ENCODE assay signal across 8 cellular contexts in genomic region chr20:38649275-38649891, GRCh38. TPM values are rescaled to one million over a fixed set of nuclear protein-coding genes. Genes with fewer than 3 reads are reported as not detected.
DNase-seq lines count a peak whose midpoint lies in the region; ATAC-seq and TF ChIP-seq lines count a peak whose summit lies in the region.

No MANE protein-coding gene starts in this region.

- H3K27ac Mint-ChIP-seq in CD4-positive, alpha-beta T cell, result no peak overlapping the region

- TF ChIP-seq POLR2A in prostate gland (IDR thresholded peaks at IDR 0.05), result no peak

- CTCF ChIA-PET in CD4-positive, alpha-beta T cell (lab: Charles Lee), result interaction anchor here (2.1 kb wide), 1 partner anchor 9 kb away, joined by 5 read pairs; no protein-coding TSS in a partner anchor

- H3K9me3 Mint-ChIP-seq in CD4-positive, alpha-beta T cell, result peaks cover 3% of the 10 kb centered on the region

- H3K36me3 Mint-ChIP-seq in CD4-positive, alpha-beta T cell (ENCODE audit: low read depth), result no peaks in the 10 kb centered on the region

- H3K9me3 ChIP-seq in right atrium auricular region (no peaks in the 10 kb centered on the region), upper lobe of right lung (no peaks in the 10 kb centered on the region), prostate gland (no peaks in the 10 kb centered on the region)
- no peaks in the 10 kb centered on the region for H3K9me3 ChIP-seq in CD4-positive, alpha-beta T cell (ENCODE audit: control insufficient read depth, low read length)

- H3K4me1 ChIP-seq in right atrium auricular region (peaks cover 0 to 9% of the 10 kb centered on the region in 2 donors), upper lobe of right lung (peaks cover 8% of the 10 kb centered on the region), prostate gland (replicated peaks) (no peaks in the 10 kb centered on the region)

- no peak overlapping the region for H3K4me3 ChIP-seq in right atrium auricular region
- H3K4me3 ChIP-seq in upper lobe of right lung, result no peak overlapping the region
- no peak overlapping the region for H3K4me3 ChIP-seq in prostate gland

- intact Hi-C loops in upper lobe of right lung (cut with DNase I) (no loop called here), prostate gland (cut with DNase I) (loop anchor here (2.0 to 10.0 kb wide), 3 partner anchors 101 to 395 kb away; no protein-coding TSS in a partner anchor)
- intact Hi-C loops in CD4-positive, alpha-beta T cell (cut with DNase I, micrococcal nuclease), result loop anchor here (5.0 to 10.0 kb wide), 2 partner anchors 83 to 435 kb away; no protein-coding TSS in a partner anchor

- H3K27me3 ChIP-seq in right atrium auricular region (peaks cover 5 to 8% of the 10 kb centered on the region in 2 donors), upper lobe of right lung (peaks cover 35% of the 10 kb centered on the region), prostate gland (replicated peaks; ENCODE audit: insufficient read depth) (no peaks in the 10 kb centered on the region)
- H3K27me3 ChIP-seq in CD4-positive, alpha-beta T cell (ENCODE audit: control insufficient read depth, insufficient read depth, low read length), result peaks cover 44% of the 10 kb centered on the region

- TF ChIP-seq CTCF in right atrium auricular region (IDR thresholded peaks at IDR 0.05) (peak; percentile 20 to 68), upper lobe of right lung (IDR thresholded peaks at IDR 0.05) (no peak), prostate gland (IDR thresholded peaks at IDR 0.05) (no peak)
- no peak for TF ChIP-seq CTCF in CD4-positive, alpha-beta T cell (IDR thresholded peaks at IDR 0.05)

- WGBS in prostate gland, result 24% methylated on average over 10 of the region's 10 CpGs

- H3K4me3 Mint-ChIP-seq in CD4-positive, alpha-beta T cell, result no peak overlapping the region

- POLR2A ChIA-PET in CD4-positive, alpha-beta T cell (lab: Charles Lee), result no interaction called here

- ATAC-seq in SK-N-SH treated with all-trans-retinoic acid at 6 μM for 48 hours (peak; percentile 77), upper lobe of right lung (no peak)
- no peak for ATAC-seq in CD4-positive, alpha-beta T cell (ENCODE audit: poor library complexity)

- H3K27ac ChIP-seq in right atrium auricular region (no peak overlapping the region), upper lobe of right lung (no peak overlapping the region), prostate gland (no peak overlapping the region)
- no peak overlapping the region for H3K27ac ChIP-seq in CD4-positive, alpha-beta T cell (ENCODE audit: low read depth, low read length)

- peak; percentile 24 for DNase-seq in DMS114 treated with DMSO at 0.1 percent for 48 hours (lab: John Stamatoyannopoulos, UW; ENCODE audit: unreplicated experiment)
- peak; percentile 39 for DNase-seq in HuH-7.5 (ENCODE audit: low spot score)
- DNase-seq in right atrium auricular region (ENCODE audit: low spot score), result no peak
- DNase-seq in upper lobe of right lung, result no peak
- no peak for DNase-seq in NK-92 (lab: John Stamatoyannopoulos, UW; ENCODE audit: unreplicated experiment)
- DNase-seq in CD4-positive, alpha-beta T cell, result no peak
- DNase-seq in prostate gland (ENCODE audit: low spot score), result no peak

- H3K36me3 ChIP-seq in right atrium auricular region, result no peaks in the 10 kb centered on the region
- no peaks in the 10 kb centered on the region for H3K36me3 ChIP-seq in upper lobe of right lung
- no peaks in the 10 kb centered on the region for H3K36me3 ChIP-seq in prostate gland

- peaks cover 37% of the 10 kb centered on the region for H3K27me3 Mint-ChIP-seq in CD4-positive, alpha-beta T cell

- peaks cover 8% of the 10 kb centered on the region for H3K4me1 Mint-ChIP-seq in CD4-positive, alpha-beta T cell (ENCODE audit: low read depth)

TF ChIP-seq in SK-N-SH treated with all-trans-retinoic acid at 6 μM for 48 hours, 23 proteins besides CTCF, POLR2A, EP300 and RAD21 (continues in another document):
- no peak for TF ChIP-seq PPARA (CRISPR knock-in tag; IDR thresholded peaks at IDR 0.05; ENCODE audit: borderline replicate concordance)
- TF ChIP-seq ZNF8 (CRISPR knock-in tag; IDR thresholded peaks at IDR 0.05), result no peak
- TF ChIP-seq, protein P1, sequence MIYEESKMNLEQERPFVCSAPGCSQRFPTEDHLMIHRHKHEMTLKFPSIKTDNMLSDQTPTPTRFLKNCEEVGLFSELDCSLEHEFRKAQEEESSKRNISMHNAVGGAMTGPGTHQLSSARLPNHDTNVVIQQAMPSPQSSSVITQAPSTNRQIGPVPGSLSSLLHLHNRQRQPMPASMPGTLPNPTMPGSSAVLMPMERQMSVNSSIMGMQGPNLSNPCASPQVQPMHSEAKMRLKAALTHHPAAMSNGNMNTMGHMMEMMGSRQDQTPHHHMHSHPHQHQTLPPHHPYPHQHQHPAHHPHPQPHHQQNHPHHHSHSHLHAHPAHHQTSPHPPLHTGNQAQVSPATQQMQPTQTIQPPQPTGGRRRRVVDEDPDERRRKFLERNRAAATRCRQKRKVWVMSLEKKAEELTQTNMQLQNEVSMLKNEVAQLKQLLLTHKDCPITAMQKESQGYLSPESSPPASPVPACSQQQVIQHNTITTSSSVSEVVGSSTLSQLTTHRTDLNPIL (CRISPR knock-in tag; IDR thresholded peaks at IDR 0.05; ENCODE audit: low read depth), result no peak
- TF ChIP-seq TCF4 (CRISPR knock-in tag; IDR thresholded peaks at IDR 0.05; ENCODE audit: borderline replicate concordance), result no peak
- no peak for TF ChIP-seq ISL1 (CRISPR knock-in tag; IDR thresholded peaks at IDR 0.05)
- no peak for TF ChIP-seq SNAI2 (CRISPR knock-in tag; IDR thresholded peaks at IDR 0.05)
- TF ChIP-seq, protein P2, sequence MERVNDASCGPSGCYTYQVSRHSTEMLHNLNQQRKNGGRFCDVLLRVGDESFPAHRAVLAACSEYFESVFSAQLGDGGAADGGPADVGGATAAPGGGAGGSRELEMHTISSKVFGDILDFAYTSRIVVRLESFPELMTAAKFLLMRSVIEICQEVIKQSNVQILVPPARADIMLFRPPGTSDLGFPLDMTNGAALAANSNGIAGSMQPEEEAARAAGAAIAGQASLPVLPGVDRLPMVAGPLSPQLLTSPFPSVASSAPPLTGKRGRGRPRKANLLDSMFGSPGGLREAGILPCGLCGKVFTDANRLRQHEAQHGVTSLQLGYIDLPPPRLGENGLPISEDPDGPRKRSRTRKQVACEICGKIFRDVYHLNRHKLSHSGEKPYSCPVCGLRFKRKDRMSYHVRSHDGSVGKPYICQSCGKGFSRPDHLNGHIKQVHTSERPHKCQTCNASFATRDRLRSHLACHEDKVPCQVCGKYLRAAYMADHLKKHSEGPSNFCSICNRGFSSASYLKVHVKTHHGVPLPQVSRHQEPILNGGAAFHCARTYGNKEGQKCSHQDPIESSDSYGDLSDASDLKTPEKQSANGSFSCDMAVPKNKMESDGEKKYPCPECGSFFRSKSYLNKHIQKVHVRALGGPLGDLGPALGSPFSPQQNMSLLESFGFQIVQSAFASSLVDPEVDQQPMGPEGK (CRISPR knock-in tag; IDR thresholded peaks at IDR 0.05; ENCODE audit: borderline replicate concordance), result no peak
- TF ChIP-seq ZFP30 (CRISPR knock-in tag; IDR thresholded peaks at IDR 0.05), result no peak
- TF ChIP-seq OSR1 (CRISPR knock-in tag; IDR thresholded peaks at IDR 0.05), result no peak
- no peak for TF ChIP-seq CSDC2 (CRISPR knock-in tag; IDR thresholded peaks at IDR 0.05)
- TF ChIP-seq ZC3H10 (CRISPR knock-in tag; IDR thresholded peaks at IDR 0.05), result no peak
- no peak for TF ChIP-seq TOX (CRISPR knock-in tag; IDR thresholded peaks at IDR 0.05; ENCODE audit: borderline replicate concordance)
- TF ChIP-seq CSRNP3 (CRISPR knock-in tag; IDR thresholded peaks at IDR 0.05), result no peak
- no peak for TF ChIP-seq GLIS3 (CRISPR knock-in tag; IDR thresholded peaks at IDR 0.05)
- TF ChIP-seq BACH2 (CRISPR knock-in tag; IDR thresholded peaks at IDR 0.05; ENCODE audit: borderline replicate concordance), result no peak
- no peak for TF ChIP-seq ZFP3 (CRISPR knock-in tag; IDR thresholded peaks at IDR 0.05)
- TF ChIP-seq, protein P3, sequence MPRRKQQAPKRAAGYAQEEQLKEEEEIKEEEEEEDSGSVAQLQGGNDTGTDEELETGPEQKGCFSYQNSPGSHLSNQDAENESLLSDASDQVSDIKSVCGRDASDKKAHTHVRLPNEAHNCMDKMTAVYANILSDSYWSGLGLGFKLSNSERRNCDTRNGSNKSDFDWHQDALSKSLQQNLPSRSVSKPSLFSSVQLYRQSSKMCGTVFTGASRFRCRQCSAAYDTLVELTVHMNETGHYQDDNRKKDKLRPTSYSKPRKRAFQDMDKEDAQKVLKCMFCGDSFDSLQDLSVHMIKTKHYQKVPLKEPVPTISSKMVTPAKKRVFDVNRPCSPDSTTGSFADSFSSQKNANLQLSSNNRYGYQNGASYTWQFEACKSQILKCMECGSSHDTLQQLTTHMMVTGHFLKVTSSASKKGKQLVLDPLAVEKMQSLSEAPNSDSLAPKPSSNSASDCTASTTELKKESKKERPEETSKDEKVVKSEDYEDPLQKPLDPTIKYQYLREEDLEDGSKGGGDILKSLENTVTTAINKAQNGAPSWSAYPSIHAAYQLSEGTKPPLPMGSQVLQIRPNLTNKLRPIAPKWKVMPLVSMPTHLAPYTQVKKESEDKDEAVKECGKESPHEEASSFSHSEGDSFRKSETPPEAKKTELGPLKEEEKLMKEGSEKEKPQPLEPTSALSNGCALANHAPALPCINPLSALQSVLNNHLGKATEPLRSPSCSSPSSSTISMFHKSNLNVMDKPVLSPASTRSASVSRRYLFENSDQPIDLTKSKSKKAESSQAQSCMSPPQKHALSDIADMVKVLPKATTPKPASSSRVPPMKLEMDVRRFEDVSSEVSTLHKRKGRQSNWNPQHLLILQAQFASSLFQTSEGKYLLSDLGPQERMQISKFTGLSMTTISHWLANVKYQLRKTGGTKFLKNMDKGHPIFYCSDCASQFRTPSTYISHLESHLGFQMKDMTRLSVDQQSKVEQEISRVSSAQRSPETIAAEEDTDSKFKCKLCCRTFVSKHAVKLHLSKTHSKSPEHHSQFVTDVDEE (CRISPR knock-in tag; IDR thresholded peaks at IDR 0.05), result no peak
- no peak for TF ChIP-seq ZNF70 (CRISPR knock-in tag; IDR thresholded peaks at IDR 0.05)
- TF ChIP-seq ZNF565 (CRISPR knock-in tag; conservative IDR thresholded peaks at IDR 0.05; ENCODE audit: low read depth), result no peak

RNA-seq across cellular contexts. Expression of gene ARHGAP40, which starts 47.8 kb away (rescaled TPM):
- total RNA-seq in right atrium auricular region, result not detected
- total RNA-seq in upper lobe of right lung, result 0.72 TPM
- not detected for total RNA-seq in CD4-positive, alpha-beta T cell
- total RNA-seq in prostate gland, result 1 to 10 TPM in 1 of 2 donors, under 1 TPM in 1; 0.85 to 4.5 TPM

Comparison
In these comparisons a context has a peak if more than half of its experiments do, and no peak if none do; other contexts are left out.
1. DNase-seq: peak in DMS114 treated with DMSO at 0.1 percent for 48 hours (single experiment) and HuH-7.5 (single experiment); none in right atrium auricular region (single experiment), upper lobe of right lung (single experiment), NK-92 (single experiment), CD4-positive, alpha-beta T cell (0 of 10) and prostate gland (single experiment).
2. CTCF ChIP-seq: peak in right atrium auricular region (2 of 2); none in upper lobe of right lung (single experiment), CD4-positive, alpha-beta T cell (single experiment) and prostate gland (0 of 4).